In genomic region chr2:113173563-113174368, GRCh38 we compare ENCODE assay signal across 8 cellular contexts. TPM values are rescaled to one million over a fixed set of nuclear protein-coding genes. Genes with fewer than 3 reads are reported as not detected.
A peak's percentile ranks its signal among the peaks of the same experiment; 100 is the strongest.
DNase-seq lines count a peak whose midpoint lies in the region; ATAC-seq and TF ChIP-seq lines count a peak whose summit lies in the region.

Gene PSD4, plus strand, starts transcription at chr2:113173971. Its CDS starts 8,486 bp downstream, at chr2:113182457.

- CTCF ChIA-PET in activated CD8-positive, alpha-beta T cell treated with anti-CD3 and anti-CD28 coated beads for 36 hours (lab: Charles Lee), result interaction anchor here (1.1 to 8.3 kb wide), 11 partner anchors 10 to 216 kb away, joined by 3 to 127 read pairs (median 10); no protein-coding TSS in a partner anchor

- no peaks in the 10 kb centered on the region for H3K9me3 ChIP-seq in DND-41 (ENCODE audit: insufficient read depth, low read length, severe bottlenecking)

- peaks cover 57% of the 10 kb centered on the region for H3K79me2 ChIP-seq in DND-41 (ENCODE audit: insufficient read depth, low read length)

- peak within 1 kb of the TSS; percentile 70 to 80 for H3K4me3 ChIP-seq in DND-41 (ENCODE audit: low read depth in 1 of 2, low read length in 2 of 2)

- no peak for TF ChIP-seq CTCF in DND-41 (IDR thresholded peaks at IDR 0.05; ENCODE audit: borderline replicate concordance, extremely low read depth, low read length, poor library complexity, severe bottlenecking)
- TF ChIP-seq CTCF in activated CD8-positive, alpha-beta T cell treated with anti-CD3 and anti-CD28 coated beads for 36 hours (IDR thresholded peaks at IDR 0.05), result no peak

- H4K20me1 ChIP-seq in DND-41 (ENCODE audit: insufficient read depth, low read length), result peaks cover 28% of the 10 kb centered on the region

- peaks cover 80% of the 10 kb centered on the region for H3K36me3 Mint-ChIP-seq in activated CD8-positive, alpha-beta T cell treated with anti-CD3 and anti-CD28 coated beads for 36 hours (ENCODE audit: low read depth)

- H3K36me3 ChIP-seq in DND-41 (ENCODE audit: insufficient read depth, low read length), result peaks cover 36% of the 10 kb centered on the region

- H3K27me3 ChIP-seq in DND-41 (ENCODE audit: insufficient read depth, low read length, poor library complexity), result no peaks in the 10 kb centered on the region

- H3K27ac Mint-ChIP-seq in activated CD8-positive, alpha-beta T cell treated with anti-CD3 and anti-CD28 coated beads for 36 hours, result peak within 1 kb of the TSS; percentile 98

- peak within 1 kb of the TSS; percentile 84 for H3K4me3 Mint-ChIP-seq in activated CD8-positive, alpha-beta T cell treated with anti-CD3 and anti-CD28 coated beads for 36 hours

- intact Hi-C loops in activated CD8-positive, alpha-beta T cell treated with anti-CD3 and anti-CD28 coated beads for 36 hours (cut with micrococcal nuclease), result no loop called here

- H2AFZ ChIP-seq in DND-41 (ENCODE audit: low read depth, low read length), result peak within 1 kb of the TSS; percentile 84

- peak; percentile 85 for ATAC-seq in DND-41 (ENCODE audit: insufficient read depth, low read depth)
- peak; percentile 79 for ATAC-seq in GM21529 (IDR thresholded peaks at IDR 0.05; ENCODE audit: unreplicated experiment)
- ATAC-seq in activated CD8-positive, alpha-beta T cell treated with anti-CD3 and anti-CD28 coated beads for 36 hours, result peak; percentile 77

- H3K27me3 Mint-ChIP-seq in activated CD8-positive, alpha-beta T cell treated with anti-CD3 and anti-CD28 coated beads for 36 hours, result no peaks in the 10 kb centered on the region

- peaks cover 10% of the 10 kb centered on the region for H3K9me3 Mint-ChIP-seq in activated CD8-positive, alpha-beta T cell treated with anti-CD3 and anti-CD28 coated beads for 36 hours

- peak within 1 kb of the TSS; percentile 96 for H3K27ac ChIP-seq in DND-41 (ENCODE audit: low read length)

- peaks cover 68% of the 10 kb centered on the region for H3K4me1 Mint-ChIP-seq in activated CD8-positive, alpha-beta T cell treated with anti-CD3 and anti-CD28 coated beads for 36 hours (ENCODE audit: low read depth)

- DNase-seq in DND-41 (peak; percentile 97), Kasumi-1 (lab: John Stamatoyannopoulos, UW) (peak; percentile 96 to 97), germinal center (ENCODE audit: low spot score) (peak; percentile 85), NCI-H1436 treated with DMSO at 0.1 percent for 48 hours (lab: John Stamatoyannopoulos, UW) (no peak), NCI-H748 (lab: John Stamatoyannopoulos, UW; ENCODE audit: unreplicated experiment) (no peak)
- DNase-seq in activated CD8-positive, alpha-beta T cell treated with anti-CD3 and anti-CD28 coated beads for 36 hours, result peak; percentile 95
- DNase-seq in stimulated activated CD4-positive, alpha-beta T cell treated with anti-CD3 and anti-CD28 coated beads, Interleukin-15, amount 100 ng/mL, for 24 hours, result peak; percentile 94

- peak within 1 kb of the TSS; percentile 78 for H3K9ac ChIP-seq in DND-41 (ENCODE audit: low read depth, low read length)

- POLR2A ChIA-PET in activated CD8-positive, alpha-beta T cell treated with anti-CD3 and anti-CD28 coated beads for 36 hours (lab: Charles Lee), result interaction anchor here (0.7 to 5.8 kb wide), 15 partner anchors 9 to 78 kb away, joined by 3 to 58 read pairs (median 5); no protein-coding TSS in a partner anchor

- H3K4me2 ChIP-seq in DND-41 (ENCODE audit: insufficient read depth, low read length), result peak within 1 kb of the TSS; percentile 95

- peaks cover 57% of the 10 kb centered on the region for H3K4me1 ChIP-seq in DND-41 (ENCODE audit: insufficient read depth, low read length)

RNA-seq across cellular contexts. Expression of gene PSD4, which starts in this region (rescaled TPM):
- 100 to 1,000 TPM; 247 to 251 TPM for total RNA-seq in activated CD8-positive, alpha-beta T cell treated with anti-CD3 and anti-CD28 coated beads for 36 hours

Comparison
In these comparisons a context has a peak if more than half of its experiments do, and no peak if none do; other contexts are left out.
1. DNase-seq: peak in DND-41 (single experiment), Kasumi-1 (2 of 2), activated CD8-positive, alpha-beta T cell treated with anti-CD3 and anti-CD28 coated beads for 36 hours (single experiment), germinal center (single experiment) and stimulated activated CD4-positive, alpha-beta T cell treated with anti-CD3 and anti-CD28 coated beads, Interleukin-15, amount 100 ng/mL, for 24 hours (single experiment); none in NCI-H1436 treated with DMSO at 0.1 percent for 48 hours (single experiment) and NCI-H748 (single experiment).
2. Peak in every context shown above with its lines, with median percentiles within 50 percentile points of each other: ATAC-seq.